In genomic region chr9:136769710-136770191, GRCh38 we compare ENCODE assay signal across 6 cellular contexts. TPM values are rescaled to one million over a fixed set of nuclear protein-coding genes. Genes with fewer than 3 reads are reported as not detected.
DNase-seq lines count a peak whose midpoint lies in the region; ATAC-seq lines count a peak whose summit lies in the region.

No MANE protein-coding gene starts in this region.

- ATAC-seq in GM19328 (IDR thresholded peaks at IDR 0.05; ENCODE audit: unreplicated experiment) = no peak

- DNase-seq in NCI-H2196 (lab: John Stamatoyannopoulos, UW; ENCODE audit: unreplicated experiment) (peak; percentile 23), NCI-H2196 treated with DMSO at 0.1 percent for 48 hours (lab: John Stamatoyannopoulos, UW; ENCODE audit: unreplicated experiment) (no peak), islet precursor cell (peak; percentile 72), SK-N-DZ (ENCODE audit: low spot score) (no peak)
- peak; percentile 78 for DNase-seq in activated CD8-positive, alpha-beta memory T cell treated with anti-CD3 and anti-CD28 coated beads for 24 hours

RNA-seq across cellular contexts. Expression of gene LCN15, which starts 5.4 kb away (rescaled TPM):
- not detected in 2 replicates for polyA plus RNA-seq in SK-N-DZ (2014; cell fraction: cytosol; rRNA removed)
- polyA plus RNA-seq in SK-N-DZ (2014; cell fraction: nucleus; rRNA removed) = not detected in 2 replicates

RNA-seq across cellular contexts. Expression of gene LCN8, which starts 11.7 kb away (rescaled TPM):
- polyA plus RNA-seq in SK-N-DZ (2014; cell fraction: cytosol; rRNA removed) = not detected in 2 replicates
- polyA plus RNA-seq in SK-N-DZ (2014; cell fraction: nucleus; rRNA removed) = not detected in 2 replicates

RNA-seq across cellular contexts. Expression of gene TMEM141, which starts 21.4 kb away (rescaled TPM):
- polyA plus RNA-seq in SK-N-DZ (2014; cell fraction: cytosol; rRNA removed) = 60.5 and 69.3 TPM in 2 replicates
- polyA plus RNA-seq in SK-N-DZ (2014; cell fraction: nucleus; rRNA removed) = 50.6 and 79.9 TPM in 2 replicates

RNA-seq across cellular contexts. Expression of gene LCN6, which starts 21.4 kb away (rescaled TPM):
- not detected in 2 replicates for polyA plus RNA-seq in SK-N-DZ (2014; cell fraction: cytosol; rRNA removed)
- not detected in 2 replicates for polyA plus RNA-seq in SK-N-DZ (2014; cell fraction: nucleus; rRNA removed)

RNA-seq across cellular contexts. Expression of gene CCDC183, which starts 26.4 kb away (rescaled TPM):
- polyA plus RNA-seq in SK-N-DZ (2014; cell fraction: cytosol; rRNA removed) = 1.2 and 1.5 TPM in 2 replicates
- polyA plus RNA-seq in SK-N-DZ (2014; cell fraction: nucleus; rRNA removed) = 11.5 and 18.3 TPM in 2 replicates

Comparison
In these comparisons a context has a peak if more than half of its experiments do, and no peak if none do; other contexts are left out.
1. DNase-seq: peak in NCI-H2196 (single experiment), activated CD8-positive, alpha-beta memory T cell treated with anti-CD3 and anti-CD28 coated beads for 24 hours (single experiment) and islet precursor cell (single experiment); none in NCI-H2196 treated with DMSO at 0.1 percent for 48 hours (single experiment) and SK-N-DZ (single experiment).